27 cellular contexts compared by ENCODE assay signal in the genomic region with DNA sequence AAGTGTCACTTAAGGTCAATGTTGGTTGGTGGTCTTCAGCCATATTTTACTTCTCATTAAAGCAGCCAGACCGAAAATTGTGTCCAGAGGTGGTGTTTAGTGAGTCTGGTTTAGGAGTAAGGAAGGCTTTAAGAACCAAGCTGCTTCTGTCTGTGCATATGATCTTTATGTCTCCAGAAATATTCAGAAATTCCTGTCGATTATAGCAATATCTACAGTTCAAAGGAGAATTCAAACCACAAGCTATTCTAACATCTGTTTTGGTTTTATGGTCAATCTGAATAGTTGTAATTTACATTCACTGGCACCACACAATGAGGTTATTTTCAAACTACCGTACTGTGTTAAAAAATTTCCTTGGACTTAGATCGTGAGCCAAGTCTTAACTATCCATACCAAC. TPM values are rescaled to one million over a fixed set of nuclear protein-coding genes. Genes with fewer than 3 reads are reported as not detected.
DNase-seq lines count a peak whose midpoint lies in the region; ATAC-seq, FAIRE-seq and TF ChIP-seq lines count a peak whose summit lies in the region.
"Had no signal": no experiment of that assay in that cellular context is flagged by ENCODE, and none has a peak within 500 bp of the region (broad histone marks: within the 10 kb centered on the region; RNA-seq: fewer than 3 reads in every experiment).

No MANE protein-coding gene starts in this region.

- FAIRE-seq in frontal cortex (lab: Jason Lieb, UNC), result no peak
- FAIRE-seq: GM18507, H54 had no signal

- DNase-seq in AG10803 (ENCODE audit: low read depth) (peak; percentile 8), SJSA1 (ENCODE audit: low read depth in 1 of 2, low spot score in 2 of 2) (peak in 1 of 2 experiments; percentile 59), astrocyte of the spinal cord (ENCODE audit: low read depth, low spot score) (peak; percentile 15), NCI-H2107 (lab: John Stamatoyannopoulos, UW) (no peak), frontal cortex (ENCODE audit: low spot score in 2 of 2) (no peak)
- DNase-seq: 8988T; ACHN; CD4-positive, alpha-beta T cell; DMS53; IMR-90; KG1; MG63; NCI-H146; NCI-H2029; NCI-H446 treated with DMSO at 0.1 percent for 48 hours; NCI-H526 treated with DMSO at 0.1 percent for 48 hours; SHP77 treated with DMSO at 0.1 percent for 48 hours had no signal

- TF ChIP-seq CTCF in AG10803 (conservative IDR thresholded peaks at IDR 0.05; ENCODE audit: low read length) (no peak), astrocyte of the spinal cord (IDR thresholded peaks at IDR 0.05; ENCODE audit: low read depth, low read length) (no peak), neutrophil (IDR thresholded peaks at IDR 0.05) (no peak)

- H3K27me3 ChIP-seq in SJSA1 (replicated peaks) (no peaks in the 10 kb centered on the region), neutrophil (no peaks in the 10 kb centered on the region)
- H3K27me3 ChIP-seq: BLaER1, MG63 had no signal

- H3K36me3 ChIP-seq in SJSA1 (no peaks in the 10 kb centered on the region), neutrophil (no peaks in the 10 kb centered on the region)
- H3K36me3 ChIP-seq: BLaER1, MG63 had no signal

- in situ Hi-C loops in astrocyte of the spinal cord (cut with HindIII; ENCODE audit: low sequenced_read_pairs), result no loop called here

- H3K4me3 ChIP-seq in AG10803 (ENCODE audit: low read length) (no peak overlapping the region), SJSA1 (no peak overlapping the region), astrocyte of the spinal cord (ENCODE audit: low read depth, low read length) (no peak overlapping the region), neutrophil (ENCODE audit: low read depth in 1 of 2, low read length in 1 of 2) (peak overlapping the region in 1 of 2 experiments; percentile 46)
- H3K4me3 ChIP-seq: BLaER1, MG63 had no signal

- peak overlapping the region; percentile 73 for H3K27ac ChIP-seq in SJSA1
- H3K27ac ChIP-seq in neutrophil, result peak overlapping the region; percentile 94
- H3K27ac ChIP-seq: BLaER1 had no signal

- ATAC-seq in GM19324 (IDR thresholded peaks at IDR 0.05; ENCODE audit: low FRiP score, unreplicated experiment), result no peak
- ATAC-seq in SK-N-SH treated with all-trans-retinoic acid at 6 μM for 48 hours, result no peak
- ATAC-seq: Panc1 had no signal

- H3K4me1 ChIP-seq in SJSA1 (replicated peaks) (peaks cover 32% of the 10 kb centered on the region), neutrophil (ENCODE audit: control insufficient read depth in 1 of 2, insufficient read depth in 1 of 2, low read depth in 1 of 2, low read length in 1 of 2) (peaks cover 61 to 64% of the 10 kb centered on the region in 2 experiments)
- H3K4me1 ChIP-seq: BLaER1 had no signal

- no peaks in the 10 kb centered on the region for H3K9me3 ChIP-seq in SJSA1 (replicated peaks)
- H3K9me3 ChIP-seq in neutrophil, result no peaks in the 10 kb centered on the region
- H3K9me3 ChIP-seq: BLaER1, MG63 had no signal

TF ChIP-seq in SK-N-SH treated with all-trans-retinoic acid at 6 μM for 48 hours, 23 proteins besides CTCF, POLR2A, EP300 and RAD21:
- TF ChIP-seq GLIS3 (CRISPR knock-in tag; IDR thresholded peaks at IDR 0.05) (no peak), ZFP30 (CRISPR knock-in tag; IDR thresholded peaks at IDR 0.05) (no peak), SNAI2 (CRISPR knock-in tag; IDR thresholded peaks at IDR 0.05) (no peak), PPARA (CRISPR knock-in tag; IDR thresholded peaks at IDR 0.05; ENCODE audit: borderline replicate concordance) (no peak), ISL1 (CRISPR knock-in tag; IDR thresholded peaks at IDR 0.05) (no peak), ARNTL (CRISPR knock-in tag; IDR thresholded peaks at IDR 0.05; ENCODE audit: borderline replicate concordance, low read depth) (no peak), ZFP3 (CRISPR knock-in tag; IDR thresholded peaks at IDR 0.05) (no peak), TCF4 (CRISPR knock-in tag; IDR thresholded peaks at IDR 0.05; ENCODE audit: borderline replicate concordance) (no peak)
- TF ChIP-seq, protein P1, sequence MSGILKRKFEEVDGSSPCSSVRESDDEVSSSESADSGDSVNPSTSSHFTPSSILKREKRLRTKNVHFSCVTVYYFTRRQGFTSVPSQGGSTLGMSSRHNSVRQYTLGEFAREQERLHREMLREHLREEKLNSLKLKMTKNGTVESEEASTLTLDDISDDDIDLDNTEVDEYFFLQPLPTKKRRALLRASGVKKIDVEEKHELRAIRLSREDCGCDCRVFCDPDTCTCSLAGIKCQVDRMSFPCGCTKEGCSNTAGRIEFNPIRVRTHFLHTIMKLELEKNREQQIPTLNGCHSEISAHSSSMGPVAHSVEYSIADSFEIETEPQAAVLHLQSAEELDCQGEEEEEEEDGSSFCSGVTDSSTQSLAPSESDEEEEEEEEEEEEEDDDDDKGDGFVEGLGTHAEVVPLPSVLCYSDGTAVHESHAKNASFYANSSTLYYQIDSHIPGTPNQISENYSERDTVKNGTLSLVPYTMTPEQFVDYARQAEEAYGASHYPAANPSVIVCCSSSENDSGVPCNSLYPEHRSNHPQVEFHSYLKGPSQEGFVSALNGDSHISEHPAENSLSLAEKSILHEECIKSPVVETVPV (CRISPR knock-in tag; IDR thresholded peaks at IDR 0.05), result no peak
- TF ChIP-seq, protein P2, sequence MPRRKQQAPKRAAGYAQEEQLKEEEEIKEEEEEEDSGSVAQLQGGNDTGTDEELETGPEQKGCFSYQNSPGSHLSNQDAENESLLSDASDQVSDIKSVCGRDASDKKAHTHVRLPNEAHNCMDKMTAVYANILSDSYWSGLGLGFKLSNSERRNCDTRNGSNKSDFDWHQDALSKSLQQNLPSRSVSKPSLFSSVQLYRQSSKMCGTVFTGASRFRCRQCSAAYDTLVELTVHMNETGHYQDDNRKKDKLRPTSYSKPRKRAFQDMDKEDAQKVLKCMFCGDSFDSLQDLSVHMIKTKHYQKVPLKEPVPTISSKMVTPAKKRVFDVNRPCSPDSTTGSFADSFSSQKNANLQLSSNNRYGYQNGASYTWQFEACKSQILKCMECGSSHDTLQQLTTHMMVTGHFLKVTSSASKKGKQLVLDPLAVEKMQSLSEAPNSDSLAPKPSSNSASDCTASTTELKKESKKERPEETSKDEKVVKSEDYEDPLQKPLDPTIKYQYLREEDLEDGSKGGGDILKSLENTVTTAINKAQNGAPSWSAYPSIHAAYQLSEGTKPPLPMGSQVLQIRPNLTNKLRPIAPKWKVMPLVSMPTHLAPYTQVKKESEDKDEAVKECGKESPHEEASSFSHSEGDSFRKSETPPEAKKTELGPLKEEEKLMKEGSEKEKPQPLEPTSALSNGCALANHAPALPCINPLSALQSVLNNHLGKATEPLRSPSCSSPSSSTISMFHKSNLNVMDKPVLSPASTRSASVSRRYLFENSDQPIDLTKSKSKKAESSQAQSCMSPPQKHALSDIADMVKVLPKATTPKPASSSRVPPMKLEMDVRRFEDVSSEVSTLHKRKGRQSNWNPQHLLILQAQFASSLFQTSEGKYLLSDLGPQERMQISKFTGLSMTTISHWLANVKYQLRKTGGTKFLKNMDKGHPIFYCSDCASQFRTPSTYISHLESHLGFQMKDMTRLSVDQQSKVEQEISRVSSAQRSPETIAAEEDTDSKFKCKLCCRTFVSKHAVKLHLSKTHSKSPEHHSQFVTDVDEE (CRISPR knock-in tag; IDR thresholded peaks at IDR 0.05), result no peak

RNA-seq across cellular contexts. Expression of a gene that starts 11.3 kb away (rescaled TPM):
- not detected in 2 replicates for total RNA-seq in SJSA1 (2014; rRNA removed; shearing (Covaris generic))
- total RNA-seq in frontal cortex, result 1.6 TPM
- total RNA-seq: CD4-positive, alpha-beta T cell; Daoy; G401; IMR-90; OCI-LY7 had no signal

Comparison
In these comparisons a context has a peak if more than half of its experiments do, and no peak if none do; other contexts are left out.
1. DNase-seq: peak in AG10803 (single experiment) and astrocyte of the spinal cord (single experiment); none in NCI-H2107 (single experiment) and frontal cortex (0 of 2).